ENCODE assay signal across 1 cellular context in the genomic region with DNA sequence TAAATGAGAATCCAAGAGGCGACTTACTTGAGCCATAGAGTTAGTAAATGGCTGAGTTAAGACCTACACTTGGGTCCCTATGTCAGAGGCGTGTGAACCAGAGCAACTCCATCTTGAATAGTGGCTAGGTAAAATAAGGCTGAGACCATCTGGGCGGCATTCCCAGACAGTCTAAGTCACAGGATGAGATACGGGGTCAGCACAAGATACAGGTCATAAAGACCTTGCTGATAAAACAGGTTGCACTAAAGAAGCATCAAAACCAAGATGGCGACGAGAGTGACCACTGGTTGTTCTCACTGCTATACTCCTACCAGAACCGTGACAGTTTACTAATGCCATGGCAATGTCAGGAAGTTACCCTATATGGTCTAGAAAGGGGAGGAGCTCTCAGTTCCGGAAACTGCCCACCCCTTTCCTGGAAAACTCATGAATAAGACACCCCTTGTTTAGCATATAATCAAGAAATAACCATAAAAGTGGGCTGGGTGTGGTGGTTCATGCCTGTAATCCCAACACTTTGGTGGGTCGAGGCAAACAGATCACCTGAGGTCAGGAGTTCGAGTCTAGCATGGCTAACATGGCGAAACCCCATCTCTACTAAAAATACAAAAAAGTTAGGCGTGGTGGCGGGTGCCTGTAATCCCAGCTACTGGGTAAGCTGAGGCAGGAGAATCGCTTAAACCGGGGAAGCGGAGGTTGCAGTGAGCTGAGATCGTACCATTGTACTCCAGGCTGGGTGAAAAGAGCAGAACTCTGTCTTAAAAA.
TF ChIP-seq lines count a peak whose summit lies in the region.

No MANE protein-coding gene starts in this region.

TF ChIP-seq in GM12878, 131 proteins besides CTCF, POLR2A, EP300 and RAD21:
- no peak for TF ChIP-seq ESRRA (IDR thresholded peaks at IDR 0.05; ENCODE audit: low read length)
- TF ChIP-seq, protein P1, sequence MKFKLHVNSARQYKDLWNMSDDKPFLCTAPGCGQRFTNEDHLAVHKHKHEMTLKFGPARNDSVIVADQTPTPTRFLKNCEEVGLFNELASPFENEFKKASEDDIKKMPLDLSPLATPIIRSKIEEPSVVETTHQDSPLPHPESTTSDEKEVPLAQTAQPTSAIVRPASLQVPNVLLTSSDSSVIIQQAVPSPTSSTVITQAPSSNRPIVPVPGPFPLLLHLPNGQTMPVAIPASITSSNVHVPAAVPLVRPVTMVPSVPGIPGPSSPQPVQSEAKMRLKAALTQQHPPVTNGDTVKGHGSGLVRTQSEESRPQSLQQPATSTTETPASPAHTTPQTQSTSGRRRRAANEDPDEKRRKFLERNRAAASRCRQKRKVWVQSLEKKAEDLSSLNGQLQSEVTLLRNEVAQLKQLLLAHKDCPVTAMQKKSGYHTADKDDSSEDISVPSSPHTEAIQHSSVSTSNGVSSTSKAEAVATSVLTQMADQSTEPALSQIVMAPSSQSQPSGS (IDR thresholded peaks at IDR 0.05; ENCODE audit: low read length) = no peak
- 0 out of 4 replicates have a peak, but pooled peaks of 1 of the 2 experiments have one; percentile 35 for TF ChIP-seq SRF (IDR thresholded peaks at IDR 0.05; ENCODE audit: low read depth in 2 of 2, low read length in 2 of 2)
- no peak for TF ChIP-seq ZZZ3 (IDR thresholded peaks at IDR 0.05; ENCODE audit: control insufficient read depth, insufficient read length, low read depth)
- no peak for TF ChIP-seq ZBED1 (IDR thresholded peaks at IDR 0.05; ENCODE audit: borderline replicate concordance)
- no peak for TF ChIP-seq POLR2AphosphoS5 (IDR thresholded peaks at IDR 0.05; ENCODE audit: low read length)
- no peak for TF ChIP-seq YBX1 (IDR thresholded peaks at IDR 0.05)
- no peak for TF ChIP-seq RCOR1 (conservative IDR thresholded peaks at IDR 0.05; ENCODE audit: low read depth, low read length)
- no peak for TF ChIP-seq MEF2B (IDR thresholded peaks at IDR 0.05; ENCODE audit: partially characterized antibody, poor library complexity, severe bottlenecking)
